ENCODE assay signal across 32 cellular contexts in genomic region chr15:75561888-75562287, GRCh38.
"Had no signal": no experiment of that assay in that cellular context is flagged by ENCODE, and none has a peak within 500 bp of the region (broad histone marks: within the 10 kb centered on the region; RNA-seq: fewer than 3 reads in every experiment).

No MANE protein-coding gene starts in this region.

- H3K36me3 Mint-ChIP-seq: naive B cell; natural killer cell treated with Interleukin-12 subunit alpha and Interleukin-12 subunit beta and Interleukin-15 and Interleukin-18, amount 100 ng/mL, for 72 hours; stimulated activated memory B cell treated with anti-CD40 and anti-IgM and Interleukin-4, amounts not matched to agents 10 μg/mL and 1 μg/mL and 100 μg/mL, for 72 hours had no signal

- H3K4me1 Mint-ChIP-seq: naive B cell; stimulated activated memory B cell treated with anti-CD40 and anti-IgM and Interleukin-4, amounts not matched to agents 10 μg/mL and 1 μg/mL and 100 μg/mL, for 72 hours; stimulated activated naive CD8-positive, alpha-beta T cell treated with anti-CD3 and anti-CD28 coated beads, Interleukin-15, amount 100 ng/mL, for 72 hours had no signal

- H3K27ac Mint-ChIP-seq: natural killer cell treated with Interleukin-12 subunit alpha and Interleukin-12 subunit beta and Interleukin-15 and Interleukin-18, amount 100 ng/mL, for 72 hours; nephron progenitor cell; neural progenitor cell; progenitor cell of endocrine pancreas; stimulated activated memory B cell treated with anti-CD40 and anti-IgM and Interleukin-4, amounts not matched to agents 10 μg/mL and 1 μg/mL and 100 μg/mL, for 72 hours; stimulated activated naive CD8-positive, alpha-beta T cell treated with anti-CD3 and anti-CD28 coated beads, Interleukin-15, amount 100 ng/mL, for 72 hours had no signal

- H3K27me3 Mint-ChIP-seq: naive B cell; naive thymus-derived CD8-positive, alpha-beta T cell; natural killer cell treated with Interleukin-12 subunit alpha and Interleukin-12 subunit beta and Interleukin-15 and Interleukin-18, amount 100 ng/mL, for 72 hours; progenitor cell of endocrine pancreas; stimulated activated memory B cell treated with anti-CD40 and anti-IgM and Interleukin-4, amounts not matched to agents 10 μg/mL and 1 μg/mL and 100 μg/mL, for 72 hours; stimulated activated naive CD8-positive, alpha-beta T cell treated with anti-CD3 and anti-CD28 coated beads, Interleukin-15, amount 100 ng/mL, for 72 hours had no signal

- H2AFZ ChIP-seq: neural progenitor cell, parathyroid adenoma had no signal

- H3K9ac ChIP-seq: neural progenitor cell, parathyroid adenoma had no signal

- DNase-seq: naive B cell; naive thymus-derived CD8-positive, alpha-beta T cell; nephron progenitor cell; occipital lobe; ovary; posterior cingulate gyrus; psoas muscle; right cardiac atrium; spleen; stimulated activated CD4-positive, alpha-beta T cell treated with anti-CD3 and anti-CD28 coated beads, Interleukin-12 subunit alpha, Interleukin-12 subunit beta, amount 100 ng/mL, for 4 hours; stimulated activated CD4-positive, alpha-beta T cell treated with anti-CD3 and anti-CD28 coated beads, Interleukin-1b, Interleukin-23, amount 100 ng/mL, for 48 hours; stimulated activated CD4-positive, alpha-beta T cell treated with anti-CD3 and anti-CD28 coated beads, Interleukin-4, amount 100 ng/mL, for 1 hour; stimulated activated CD4-positive, alpha-beta T cell treated with anti-CD3 and anti-CD28 coated beads, Interleukin-4, amount 100 ng/mL, for 4 hours; stimulated activated CD8-positive, alpha-beta memory T cell treated with anti-CD3 and anti-CD28 coated beads, Interleukin-4, amount 100 ng/mL, for 48 hours; stimulated activated naive CD4-positive, alpha-beta T cell; stimulated activated naive CD8-positive, alpha-beta T cell treated with anti-CD3 and anti-CD28 coated beads, Interleukin-15, amount 100 ng/mL, for 72 hours; stimulated activated naive CD8-positive, alpha-beta T cell treated with anti-CD3 and anti-CD28 coated beads, Interleukin-15, Interleukin-2, amounts not matched to agents 100 U/mL and 50 U/mL, for 24 hours; substantia nigra; testis; tibial artery; transverse colon; upper lobe of right lung; uterus had no signal

- H3K4me1 ChIP-seq: neural progenitor cell, parathyroid adenoma, psoas muscle, suprapubic skin, tibial artery, transverse colon, upper lobe of right lung, uterus had no signal

- H3K9me3 ChIP-seq: ovary, psoas muscle, spleen, suprapubic skin, testis, tibial artery, transverse colon, upper lobe of right lung, uterus had no signal

- H3K36me3 ChIP-seq: neural progenitor cell, ovary, suprapubic skin, tibial artery, transverse colon, upper lobe of right lung, uterus had no signal

- H3K4me3 Mint-ChIP-seq: naive B cell; naive thymus-derived CD8-positive, alpha-beta T cell; natural killer cell treated with Interleukin-12 subunit alpha and Interleukin-12 subunit beta and Interleukin-15 and Interleukin-18, amount 100 ng/mL, for 72 hours; nephron progenitor cell; neural progenitor cell; stimulated activated memory B cell treated with anti-CD40 and anti-IgM and Interleukin-4, amounts not matched to agents 10 μg/mL and 1 μg/mL and 100 μg/mL, for 72 hours; stimulated activated naive CD8-positive, alpha-beta T cell treated with anti-CD3 and anti-CD28 coated beads, Interleukin-15, amount 100 ng/mL, for 72 hours had no signal

- H3K27me3 ChIP-seq: neural progenitor cell, ovary, spleen, suprapubic skin, testis, tibial artery, transverse colon, upper lobe of right lung, uterus had no signal

- ATAC-seq: naive thymus-derived CD8-positive, alpha-beta T cell; natural killer cell treated with Interleukin-12 subunit alpha and Interleukin-12 subunit beta and Interleukin-15 and Interleukin-18, amount 100 ng/mL, for 72 hours; psoas muscle; right cardiac atrium; sciatic nerve; stimulated activated memory B cell treated with anti-CD40 and anti-IgM and Interleukin-4, amounts not matched to agents 10 μg/mL and 1 μg/mL and 100 μg/mL, for 72 hours; stimulated activated naive CD8-positive, alpha-beta T cell treated with anti-CD3 and anti-CD28 coated beads, Interleukin-15, amount 100 ng/mL, for 72 hours; stimulated activated naive CD8-positive, alpha-beta T cell treated with anti-CD3 and anti-CD28 coated beads, Interleukin-15, Interleukin-2, amounts not matched to agents 100 U/mL and 50 U/mL, for 24 hours; upper lobe of right lung had no signal

- H3K27ac ChIP-seq: neural progenitor cell, ovary, parathyroid adenoma, psoas muscle, skin epidermis, spleen, suprapubic skin, testis, tibial artery, transverse colon, upper lobe of right lung, uterus had no signal

- H3K4me2 ChIP-seq: neural progenitor cell, smooth muscle cell had no signal

- H3K4me3 ChIP-seq: neural progenitor cell, ovary, psoas muscle, skin epidermis, smooth muscle cell, spleen, suprapubic skin, testis, tibial artery, transverse colon, upper lobe of right lung, uterus had no signal

- H3K9me3 Mint-ChIP-seq: naive B cell; naive thymus-derived CD8-positive, alpha-beta T cell; natural killer cell treated with Interleukin-12 subunit alpha and Interleukin-12 subunit beta and Interleukin-15 and Interleukin-18, amount 100 ng/mL, for 72 hours; stimulated activated memory B cell treated with anti-CD40 and anti-IgM and Interleukin-4, amounts not matched to agents 10 μg/mL and 1 μg/mL and 100 μg/mL, for 72 hours; stimulated activated naive CD8-positive, alpha-beta T cell treated with anti-CD3 and anti-CD28 coated beads, Interleukin-15, amount 100 ng/mL, for 72 hours had no signal
